Comparison of ENCODE assay signal across 11 cellular contexts in the genomic region with DNA sequence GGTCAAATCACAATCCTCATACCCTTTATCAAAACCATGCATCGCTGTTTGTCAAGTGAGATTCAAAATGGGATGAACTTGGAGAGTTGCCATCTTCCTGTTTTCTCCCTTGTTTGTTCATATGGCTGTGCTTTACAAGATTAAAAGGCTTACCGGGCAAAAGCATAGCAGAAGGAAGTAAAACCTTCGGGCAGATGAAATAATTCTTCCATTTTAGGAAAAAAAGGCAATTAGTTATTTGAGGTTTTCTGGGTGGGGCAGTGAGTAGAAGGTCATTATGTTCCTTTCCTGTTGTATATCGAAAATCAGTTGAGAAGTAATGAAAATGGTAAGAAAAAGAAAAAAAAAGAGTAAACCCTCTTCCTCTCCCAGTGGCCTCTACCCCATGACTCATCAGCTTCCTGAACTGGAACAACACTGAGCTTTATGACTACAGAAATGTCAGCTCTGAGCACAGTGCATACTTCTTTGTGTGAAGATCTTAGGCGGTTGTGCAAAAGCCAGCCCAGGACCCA.
DNase-seq lines count a peak whose midpoint lies in the region; ATAC-seq, FAIRE-seq and TF ChIP-seq lines count a peak whose summit lies in the region.
"Had no signal": no experiment of that assay in that cellular context is flagged by ENCODE, and none has a peak within 500 bp of the region (broad histone marks: within the 10 kb centered on the region; RNA-seq: fewer than 3 reads in every experiment).

No MANE protein-coding gene starts in this region.

- DNase-seq in DMS53 (lab: John Stamatoyannopoulos, UW) (peak; percentile 75), NCI-H345 treated with DMSO at 0.1 percent for 48 hours (lab: John Stamatoyannopoulos, UW; ENCODE audit: unreplicated experiment) (peak; percentile 62), endothelial cell of umbilical vein (ENCODE audit: low read depth, low spot score) (peak; percentile 96), non-pigmented ciliary epithelial cell (ENCODE audit: low read depth) (peak; percentile 70), C1 segment of cervical spinal cord (lab: John Stamatoyannopoulos, UW) (no peak)
- DNase-seq: activated naive CD8-positive, alpha-beta T cell treated with anti-CD3 and anti-CD28 coated beads, Interleukin-2, amount 10 ng/mL, durations not matched to agents 7 days and 5 days; NCI-H2171 treated with DMSO at 0.1 percent for 48 hours; sigmoid colon had no signal

- CTCF ChIA-PET in endothelial cell of umbilical vein (lab: Charles Lee), result interaction anchor here (0.9 to 1.6 kb wide), 4 partner anchors 9 to 248 kb away, joined by 3 to 11 read pairs (median 4); no protein-coding TSS in a partner anchor

- H3K4me1 ChIP-seq in endothelial cell of umbilical vein (ENCODE audit: control insufficient read depth, extremely low read depth, insufficient read depth, low read length), result peaks cover 23% of the 10 kb centered on the region
- H3K4me1 ChIP-seq: sigmoid colon had no signal

- H2AFZ ChIP-seq in endothelial cell of umbilical vein (ENCODE audit: low read depth, low read length), result peak overlapping the region; percentile 25

- H3K27ac ChIP-seq in endothelial cell of umbilical vein (ENCODE audit: insufficient read depth, low read depth, low read length), result peak overlapping the region; percentile 91

- no peaks in the 10 kb centered on the region for H3K36me3 ChIP-seq in endothelial cell of umbilical vein (ENCODE audit: control insufficient read depth in 2 of 2, extremely low read depth in 1 of 2, insufficient read depth in 2 of 2, low read length in 2 of 2)
- H3K36me3 ChIP-seq: sigmoid colon had no signal

- peak overlapping the region; percentile 77 for H3K9ac ChIP-seq in endothelial cell of umbilical vein (replicated peaks; ENCODE audit: extremely low read depth, insufficient read depth, low read length)

- ATAC-seq in GM21786 (IDR thresholded peaks at IDR 0.05; ENCODE audit: unreplicated experiment) (no peak), GM21717 (IDR thresholded peaks at IDR 0.05; ENCODE audit: unreplicated experiment) (no peak), HG02884 (IDR thresholded peaks at IDR 0.05; ENCODE audit: unreplicated experiment) (no peak)

- H3K4me3 ChIP-seq in endothelial cell of umbilical vein (replicated peaks in 1 of 3; ENCODE audit: insufficient read depth in 1 of 3, low read depth in 1 of 3, low read length in 3 of 3), result peak overlapping the region in 1 of 3 experiments; percentile 31
- H3K4me3 ChIP-seq: sigmoid colon had no signal

- H3K9me1 ChIP-seq in endothelial cell of umbilical vein (replicated peaks; ENCODE audit: control insufficient read depth, extremely low read depth, insufficient read depth, low read length), result no peaks in the 10 kb centered on the region

- intact Hi-C loops in endothelial cell of umbilical vein (cut with micrococcal nuclease), result loop anchor here (1.0 to 5.0 kb wide), 9 partner anchors 17 to 358 kb away; no protein-coding TSS in a partner anchor

- H4K20me1 ChIP-seq in endothelial cell of umbilical vein (replicated peaks; ENCODE audit: control insufficient read depth, extremely low read depth, insufficient read depth, low read length), result no peaks in the 10 kb centered on the region

- dilution Hi-C loops in endothelial cell of umbilical vein (cut with MboI; ENCODE audit: extremely low pct_ligation_motif_present, low sequenced_read_pairs), result no loop called here

- H3K27me3 ChIP-seq in endothelial cell of umbilical vein (ENCODE audit: control insufficient read depth in 2 of 2, insufficient read depth in 2 of 2, low read length in 2 of 2), result no peaks in the 10 kb centered on the region
- H3K27me3 ChIP-seq: sigmoid colon had no signal

- H3K79me2 ChIP-seq in endothelial cell of umbilical vein (ENCODE audit: control insufficient read depth, insufficient read depth, low read length), result peaks cover 3% of the 10 kb centered on the region

- BruUV-seq in endothelial cell of umbilical vein (replicated peaks; lab: Mats Ljungman, UMichigan), result no TSS peak

- no peak for TF ChIP-seq CTCF in endothelial cell of umbilical vein (IDR thresholded peaks at IDR 0.05; ENCODE audit: extremely low read depth in 1 of 2, insufficient read depth in 1 of 2, low read depth in 1 of 2, low read length in 2 of 2)

- FAIRE-seq in endothelial cell of umbilical vein (lab: Jason Lieb, UNC), result peak; percentile 97

- no peaks in the 10 kb centered on the region for H3K9me3 ChIP-seq in endothelial cell of umbilical vein (replicated peaks; ENCODE audit: control insufficient read depth, insufficient read depth, low read length)
- H3K9me3 ChIP-seq: sigmoid colon had no signal

- peak overlapping the region; percentile 75 for H3K4me2 ChIP-seq in endothelial cell of umbilical vein (ENCODE audit: insufficient read depth, low read length)

- TF ChIP-seq POLR2A in endothelial cell of umbilical vein (IDR thresholded peaks at IDR 0.05; ENCODE audit: low read depth, low read length), result no peak

- POLR2A ChIA-PET in endothelial cell of umbilical vein (lab: Charles Lee), result no interaction called here

TF ChIP-seq in endothelial cell of umbilical vein, 7 proteins besides CTCF, POLR2A, EP300 and RAD21:
- TF ChIP-seq POLR2AphosphoS5 (IDR thresholded peaks at IDR 0.05; ENCODE audit: insufficient read depth, low read depth, low read length) (peak; percentile 83), JUN (IDR thresholded peaks at IDR 0.05; ENCODE audit: borderline replicate concordance, insufficient read depth, insufficient read length, low read depth) (peak; percentile 99), FOS (IDR thresholded peaks at IDR 0.05; ENCODE audit: borderline replicate concordance, insufficient read depth, low read length) (peak; percentile 96), GATA2 (IDR thresholded peaks at IDR 0.05; ENCODE audit: insufficient read depth, insufficient read length, low read depth, low read length) (peak; percentile 94)
- TF ChIP-seq, protein P1, sequence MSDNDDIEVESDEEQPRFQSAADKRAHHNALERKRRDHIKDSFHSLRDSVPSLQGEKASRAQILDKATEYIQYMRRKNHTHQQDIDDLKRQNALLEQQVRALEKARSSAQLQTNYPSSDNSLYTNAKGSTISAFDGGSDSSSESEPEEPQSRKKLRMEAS (IDR thresholded peaks at IDR 0.05; ENCODE audit: insufficient read depth, insufficient read length), result no peak

Comparison
In these comparisons a context has a peak if more than half of its experiments do, and no peak if none do; other contexts are left out.
1. DNase-seq: peak in DMS53 (single experiment), NCI-H345 treated with DMSO at 0.1 percent for 48 hours (single experiment), endothelial cell of umbilical vein (single experiment) and non-pigmented ciliary epithelial cell (single experiment); none in C1 segment of cervical spinal cord (0 of 14).